Comparison of ENCODE assay signal across 8 cellular contexts in genomic region chr22:36065462-36065774, GRCh38. TPM values are rescaled to one million over a fixed set of nuclear protein-coding genes. Genes with fewer than 3 reads are reported as not detected.
DNase-seq lines count a peak whose midpoint lies in the region; ATAC-seq and TF ChIP-seq lines count a peak whose summit lies in the region.

No MANE protein-coding gene starts in this region.

- no peaks in the 10 kb centered on the region for H3K9me3 Mint-ChIP-seq in activated CD4-positive, alpha-beta T cell treated with anti-CD3 and anti-CD28 coated beads for 36 hours (ENCODE audit: low read depth)

- H3K27me3 ChIP-seq in body of pancreas: no peaks in the 10 kb centered on the region
- no peaks in the 10 kb centered on the region for H3K27me3 ChIP-seq in left lung
- H3K27me3 ChIP-seq in thymus (ENCODE audit: control insufficient read depth, insufficient read depth): no peaks in the 10 kb centered on the region

- H3K4me3 ChIP-seq in body of pancreas: peak overlapping the region in 1 of 2 donors; percentile 7
- peak overlapping the region; percentile 25 to 40 for H3K4me3 ChIP-seq in left lung
- no peak overlapping the region for H3K4me3 ChIP-seq in thymus (ENCODE audit: low read length)

- no peak for TF ChIP-seq POLR2A in body of pancreas (IDR thresholded peaks at IDR 0.05)

- 7 to 10% methylated on average over 5 of the region's 5 CpGs for WGBS in body of pancreas, 2 donors
- WGBS in thymus: 43% methylated on average over 5 of the region's 5 CpGs

- H3K27me3 Mint-ChIP-seq in activated CD4-positive, alpha-beta T cell treated with anti-CD3 and anti-CD28 coated beads for 36 hours: no peaks in the 10 kb centered on the region

- peak overlapping the region; percentile 43 to 86 (median 77) for H3K27ac ChIP-seq in body of pancreas
- H3K27ac ChIP-seq in left lung: peak overlapping the region; percentile 80 to 87
- peak overlapping the region; percentile 19 for H3K27ac ChIP-seq in thymus (ENCODE audit: low read depth)

- DNase-seq in activated CD4-positive, alpha-beta T cell treated with anti-CD3 and anti-CD28 coated beads for 36 hours: no peak
- no peak for DNase-seq in activated CD4-positive, alpha-beta T cell treated with anti-CD3 and anti-CD28 coated beads for 48 hours
- DNase-seq in body of pancreas (no peak), left lung (no peak), SHP77 treated with DMSO at 0.1 percent for 48 hours (lab: John Stamatoyannopoulos, UW) (no peak), Ammon's horn (ENCODE audit: low spot score) (no peak)

- ATAC-seq in activated CD4-positive, alpha-beta T cell treated with anti-CD3 and anti-CD28 coated beads for 36 hours: peak; percentile 28
- peak; percentile 26 for ATAC-seq in body of pancreas
- ATAC-seq in left lung: peak; percentile 58
- no peak for ATAC-seq in GM21526 (IDR thresholded peaks at IDR 0.05; ENCODE audit: low FRiP score, unreplicated experiment)

- no peaks in the 10 kb centered on the region for H3K36me3 Mint-ChIP-seq in activated CD4-positive, alpha-beta T cell treated with anti-CD3 and anti-CD28 coated beads for 36 hours (ENCODE audit: low read depth)

- H3K36me3 ChIP-seq in body of pancreas (replicated peaks in 1 of 2; ENCODE audit: insufficient read depth in 1 of 2, low read depth in 2 of 2): no peaks in the 10 kb centered on the region
- no peaks in the 10 kb centered on the region for H3K36me3 ChIP-seq in left lung
- H3K36me3 ChIP-seq in thymus (ENCODE audit: control insufficient read depth, insufficient read depth): no peaks in the 10 kb centered on the region

- peak overlapping the region; percentile 51 for H3K27ac Mint-ChIP-seq in activated CD4-positive, alpha-beta T cell treated with anti-CD3 and anti-CD28 coated beads for 36 hours

- peak overlapping the region; percentile 69 for H3K4me3 Mint-ChIP-seq in activated CD4-positive, alpha-beta T cell treated with anti-CD3 and anti-CD28 coated beads for 36 hours

- H3K9me3 ChIP-seq in body of pancreas (no peaks in the 10 kb centered on the region), left lung (no peaks in the 10 kb centered on the region), thymus (ENCODE audit: control insufficient read depth) (no peaks in the 10 kb centered on the region)

- POLR2A ChIA-PET in activated CD4-positive, alpha-beta T cell treated with anti-CD3 and anti-CD28 coated beads for 36 hours (lab: Charles Lee): interaction anchor here (0.7 to 0.8 kb wide), 2 partner anchors 37 to 417 kb away, joined by 3 to 5 read pairs; partner anchors contain the start of genes APOL6 and RBFOX2

- peaks cover 5% of the 10 kb centered on the region for H3K4me1 Mint-ChIP-seq in activated CD4-positive, alpha-beta T cell treated with anti-CD3 and anti-CD28 coated beads for 36 hours

- CTCF ChIA-PET in activated CD4-positive, alpha-beta T cell treated with anti-CD3 and anti-CD28 coated beads for 36 hours (lab: Charles Lee): interaction anchor here (0.7 to 3.6 kb wide), 76 partner anchors 9 to 784 kb away, joined by 3 to 63 read pairs (median 4); partner anchors contain the start of genes APOL3, APOL6, MYH9 and RBFOX2

- intact Hi-C loops in activated CD4-positive, alpha-beta T cell treated with anti-CD3 and anti-CD28 coated beads for 36 hours (cut with DNase I, micrococcal nuclease): loop anchor here (2.0 to 10.0 kb wide), 5 partner anchors 37 to 711 kb away; partner anchors contain the start of gene RBFOX2 (in 1 of the 2)
- intact Hi-C loops in body of pancreas (cut with DNase I) (no loop called here), left lung (cut with DNase I) (loop anchor here (5.0 to 10.0 kb wide), 2 partner anchors 59 to 128 kb away; no protein-coding TSS in a partner anchor)

- TF ChIP-seq CTCF in body of pancreas (IDR thresholded peaks at IDR 0.05): no peak
- no peak for TF ChIP-seq CTCF in left lung (IDR thresholded peaks at IDR 0.05)

- peaks cover 31% of the 10 kb centered on the region for H3K4me1 ChIP-seq in body of pancreas
- H3K4me1 ChIP-seq in left lung: peaks cover 0 to 10% of the 10 kb centered on the region in 2 donors
- H3K4me1 ChIP-seq in thymus (ENCODE audit: control insufficient read depth, insufficient read depth, low read length): no peaks in the 10 kb centered on the region

RNA-seq across cellular contexts. Expression of gene RBFOX2, which starts 36.8 kb away (rescaled TPM):
- 1 to 10 TPM; 6.9 to 7.7 TPM for total RNA-seq in activated CD4-positive, alpha-beta T cell treated with anti-CD3 and anti-CD28 coated beads for 36 hours
- 10 to 100 TPM; 28.7 to 31.1 TPM for total RNA-seq in body of pancreas
- 10 to 100 TPM; 63.1 to 91.3 TPM for total RNA-seq in left lung
- polyA plus RNA-seq in thymus: 10.2 TPM

Comparison
In these comparisons a context has a peak if more than half of its experiments do, and no peak if none do; other contexts are left out.
1. H3K27ac ChIP-seq: peak in every context shown above with its lines; median percentile 84 in left lung; 77 in body of pancreas; 19 in thymus.